ENCODE assay signal across 1 cellular context in the genomic region with DNA sequence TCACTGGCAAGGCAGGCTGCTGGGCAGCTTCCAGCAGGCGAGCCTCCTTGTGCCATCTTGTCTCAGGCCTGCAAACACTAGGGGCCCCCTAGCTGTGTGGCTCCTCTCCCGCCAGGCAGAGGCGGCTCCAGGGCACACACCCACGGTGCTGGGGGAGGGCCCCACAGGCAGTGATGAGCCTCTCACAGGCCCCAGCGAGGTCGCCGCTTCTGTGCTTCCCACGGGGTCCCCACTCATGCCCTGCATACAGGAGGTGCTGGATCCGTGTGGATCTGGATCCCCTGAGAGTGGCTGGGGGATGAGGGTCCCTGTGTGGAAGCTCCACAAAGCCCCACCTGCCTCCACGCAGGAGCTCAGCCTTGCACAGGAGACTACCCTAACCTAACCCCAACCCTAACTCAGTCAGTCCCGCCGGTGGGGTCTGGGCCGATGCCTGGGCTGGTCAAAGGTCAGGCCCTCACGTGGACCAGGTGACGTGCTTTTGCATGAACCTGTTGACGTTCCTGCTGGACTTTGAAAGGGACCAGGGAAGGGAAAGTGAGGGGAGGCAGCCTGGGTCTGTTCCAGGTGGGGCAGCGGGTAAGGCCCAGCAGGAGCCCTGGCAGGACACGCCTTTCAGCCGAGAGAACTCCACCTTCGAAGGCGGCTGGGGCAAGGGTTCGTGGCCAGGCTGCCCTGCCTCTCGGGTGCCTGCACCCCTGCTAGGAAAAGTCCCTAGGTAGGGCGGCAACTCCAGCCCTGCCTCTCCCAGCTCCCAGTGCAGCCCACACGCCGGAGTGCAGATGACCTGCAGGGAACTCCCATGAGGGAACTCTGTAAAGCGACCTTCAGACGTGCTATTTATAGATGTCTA.
TF ChIP-seq lines count a peak whose summit lies in the region.

No MANE protein-coding gene starts in this region.

TF ChIP-seq in HepG2, 621 proteins besides CTCF, POLR2A, EP300 and RAD21 (continued from another document and continues in another):
- TF ChIP-seq, protein P1, sequence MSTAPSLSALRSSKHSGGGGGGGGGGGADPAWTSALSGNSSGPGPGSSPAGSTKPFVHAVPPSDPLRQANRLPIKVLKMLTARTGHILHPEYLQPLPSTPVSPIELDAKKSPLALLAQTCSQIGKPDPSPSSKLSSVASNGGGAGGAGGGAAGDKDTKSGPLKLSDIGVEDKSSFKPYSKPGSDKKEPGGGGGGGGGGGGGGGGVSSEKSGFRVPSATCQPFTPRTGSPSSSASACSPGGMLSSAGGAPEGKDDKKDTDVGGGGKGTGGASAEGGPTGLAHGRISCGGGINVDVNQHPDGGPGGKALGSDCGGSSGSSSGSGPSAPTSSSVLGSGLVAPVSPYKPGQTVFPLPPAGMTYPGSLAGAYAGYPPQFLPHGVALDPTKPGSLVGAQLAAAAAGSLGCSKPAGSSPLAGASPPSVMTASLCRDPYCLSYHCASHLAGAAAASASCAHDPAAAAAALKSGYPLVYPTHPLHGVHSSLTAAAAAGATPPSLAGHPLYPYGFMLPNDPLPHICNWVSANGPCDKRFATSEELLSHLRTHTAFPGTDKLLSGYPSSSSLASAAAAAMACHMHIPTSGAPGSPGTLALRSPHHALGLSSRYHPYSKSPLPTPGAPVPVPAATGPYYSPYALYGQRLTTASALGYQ (CRISPR knock-in tag; IDR thresholded peaks at IDR 0.05): 0 out of 2 replicates have a peak, but pooled peaks have one; percentile 68
- TF ChIP-seq, protein P2, sequence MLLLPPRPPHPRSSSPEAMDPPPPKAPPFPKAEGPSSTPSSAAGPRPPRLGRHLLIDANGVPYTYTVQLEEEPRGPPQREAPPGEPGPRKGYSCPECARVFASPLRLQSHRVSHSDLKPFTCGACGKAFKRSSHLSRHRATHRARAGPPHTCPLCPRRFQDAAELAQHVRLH (CRISPR knock-in tag; IDR thresholded peaks at IDR 0.05; ENCODE audit: borderline replicate concordance, low read depth): peak; percentile 48; the same call in 1 of the 2 replicates
- peak; percentile 85 for TF ChIP-seq NFKB2 (CRISPR knock-in tag; IDR thresholded peaks at IDR 0.05; ENCODE audit: borderline replicate concordance)
- TF ChIP-seq, protein P3, sequence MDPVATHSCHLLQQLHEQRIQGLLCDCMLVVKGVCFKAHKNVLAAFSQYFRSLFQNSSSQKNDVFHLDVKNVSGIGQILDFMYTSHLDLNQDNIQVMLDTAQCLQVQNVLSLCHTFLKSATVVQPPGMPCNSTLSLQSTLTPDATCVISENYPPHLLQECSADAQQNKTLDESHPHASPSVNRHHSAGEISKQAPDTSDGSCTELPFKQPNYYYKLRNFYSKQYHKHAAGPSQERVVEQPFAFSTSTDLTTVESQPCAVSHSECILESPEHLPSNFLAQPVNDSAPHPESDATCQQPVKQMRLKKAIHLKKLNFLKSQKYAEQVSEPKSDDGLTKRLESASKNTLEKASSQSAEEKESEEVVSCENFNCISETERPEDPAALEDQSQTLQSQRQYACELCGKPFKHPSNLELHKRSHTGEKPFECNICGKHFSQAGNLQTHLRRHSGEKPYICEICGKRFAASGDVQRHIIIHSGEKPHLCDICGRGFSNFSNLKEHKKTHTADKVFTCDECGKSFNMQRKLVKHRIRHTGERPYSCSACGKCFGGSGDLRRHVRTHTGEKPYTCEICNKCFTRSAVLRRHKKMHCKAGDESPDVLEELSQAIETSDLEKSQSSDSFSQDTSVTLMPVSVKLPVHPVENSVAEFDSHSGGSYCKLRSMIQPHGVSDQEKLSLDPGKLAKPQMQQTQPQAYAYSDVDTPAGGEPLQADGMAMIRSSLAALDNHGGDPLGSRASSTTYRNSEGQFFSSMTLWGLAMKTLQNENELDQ (CRISPR knock-in tag; IDR thresholded peaks at IDR 0.05; ENCODE audit: borderline replicate concordance): no peak; the same call in 1 of the 2 replicates
- no peak for TF ChIP-seq DR1 (CRISPR knock-in tag; IDR thresholded peaks at IDR 0.05)
- TF ChIP-seq ZMYM4 (CRISPR knock-in tag; IDR thresholded peaks at IDR 0.05): peak; percentile 89
- peak; percentile 87; the same call in 1 of the 2 replicates for TF ChIP-seq AKAP8 (CRISPR knock-in tag; IDR thresholded peaks at IDR 0.05)
- TF ChIP-seq, protein P4, sequence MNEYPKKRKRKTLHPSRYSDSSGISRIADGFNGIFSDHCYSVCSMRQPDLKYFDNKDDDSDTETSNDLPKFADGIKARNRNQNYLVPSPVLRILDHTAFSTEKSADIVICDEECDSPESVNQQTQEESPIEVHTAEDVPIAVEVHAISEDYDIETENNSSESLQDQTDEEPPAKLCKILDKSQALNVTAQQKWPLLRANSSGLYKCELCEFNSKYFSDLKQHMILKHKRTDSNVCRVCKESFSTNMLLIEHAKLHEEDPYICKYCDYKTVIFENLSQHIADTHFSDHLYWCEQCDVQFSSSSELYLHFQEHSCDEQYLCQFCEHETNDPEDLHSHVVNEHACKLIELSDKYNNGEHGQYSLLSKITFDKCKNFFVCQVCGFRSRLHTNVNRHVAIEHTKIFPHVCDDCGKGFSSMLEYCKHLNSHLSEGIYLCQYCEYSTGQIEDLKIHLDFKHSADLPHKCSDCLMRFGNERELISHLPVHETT (CRISPR knock-in tag; conservative IDR thresholded peaks at IDR 0.05): peak; percentile 72; the same call in 1 of the 2 replicates
- TF ChIP-seq, protein P5, sequence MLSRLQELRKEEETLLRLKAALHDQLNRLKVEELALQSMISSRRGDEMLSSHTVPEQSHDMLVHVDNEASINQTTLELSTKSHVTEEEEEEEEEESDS (CRISPR knock-in tag; IDR thresholded peaks at IDR 0.05; ENCODE audit: borderline replicate concordance): peak; percentile 89; the same call in 1 of the 2 replicates
- TF ChIP-seq SNAPC2 (CRISPR knock-in tag; IDR thresholded peaks at IDR 0.05): peak; percentile 99
- TF ChIP-seq ZBTB7A (CRISPR knock-in tag; IDR thresholded peaks at IDR 0.05): peak; percentile 94
- no peak for TF ChIP-seq FOSL1 (CRISPR knock-in tag; IDR thresholded peaks at IDR 0.05; ENCODE audit: borderline replicate concordance)
- TF ChIP-seq ZNF737 (CRISPR knock-in tag; IDR thresholded peaks at IDR 0.05; ENCODE audit: borderline replicate concordance): 0 out of 2 replicates have a peak, but pooled peaks have one; percentile 18
- no peak for TF ChIP-seq ZNF564 (CRISPR knock-in tag; IDR thresholded peaks at IDR 0.05)
- TF ChIP-seq, protein P6, sequence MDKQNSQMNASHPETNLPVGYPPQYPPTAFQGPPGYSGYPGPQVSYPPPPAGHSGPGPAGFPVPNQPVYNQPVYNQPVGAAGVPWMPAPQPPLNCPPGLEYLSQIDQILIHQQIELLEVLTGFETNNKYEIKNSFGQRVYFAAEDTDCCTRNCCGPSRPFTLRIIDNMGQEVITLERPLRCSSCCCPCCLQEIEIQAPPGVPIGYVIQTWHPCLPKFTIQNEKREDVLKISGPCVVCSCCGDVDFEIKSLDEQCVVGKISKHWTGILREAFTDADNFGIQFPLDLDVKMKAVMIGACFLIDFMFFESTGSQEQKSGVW (CRISPR knock-in tag; IDR thresholded peaks at IDR 0.05; ENCODE audit: borderline replicate concordance): no peak
- TF ChIP-seq, protein P7, sequence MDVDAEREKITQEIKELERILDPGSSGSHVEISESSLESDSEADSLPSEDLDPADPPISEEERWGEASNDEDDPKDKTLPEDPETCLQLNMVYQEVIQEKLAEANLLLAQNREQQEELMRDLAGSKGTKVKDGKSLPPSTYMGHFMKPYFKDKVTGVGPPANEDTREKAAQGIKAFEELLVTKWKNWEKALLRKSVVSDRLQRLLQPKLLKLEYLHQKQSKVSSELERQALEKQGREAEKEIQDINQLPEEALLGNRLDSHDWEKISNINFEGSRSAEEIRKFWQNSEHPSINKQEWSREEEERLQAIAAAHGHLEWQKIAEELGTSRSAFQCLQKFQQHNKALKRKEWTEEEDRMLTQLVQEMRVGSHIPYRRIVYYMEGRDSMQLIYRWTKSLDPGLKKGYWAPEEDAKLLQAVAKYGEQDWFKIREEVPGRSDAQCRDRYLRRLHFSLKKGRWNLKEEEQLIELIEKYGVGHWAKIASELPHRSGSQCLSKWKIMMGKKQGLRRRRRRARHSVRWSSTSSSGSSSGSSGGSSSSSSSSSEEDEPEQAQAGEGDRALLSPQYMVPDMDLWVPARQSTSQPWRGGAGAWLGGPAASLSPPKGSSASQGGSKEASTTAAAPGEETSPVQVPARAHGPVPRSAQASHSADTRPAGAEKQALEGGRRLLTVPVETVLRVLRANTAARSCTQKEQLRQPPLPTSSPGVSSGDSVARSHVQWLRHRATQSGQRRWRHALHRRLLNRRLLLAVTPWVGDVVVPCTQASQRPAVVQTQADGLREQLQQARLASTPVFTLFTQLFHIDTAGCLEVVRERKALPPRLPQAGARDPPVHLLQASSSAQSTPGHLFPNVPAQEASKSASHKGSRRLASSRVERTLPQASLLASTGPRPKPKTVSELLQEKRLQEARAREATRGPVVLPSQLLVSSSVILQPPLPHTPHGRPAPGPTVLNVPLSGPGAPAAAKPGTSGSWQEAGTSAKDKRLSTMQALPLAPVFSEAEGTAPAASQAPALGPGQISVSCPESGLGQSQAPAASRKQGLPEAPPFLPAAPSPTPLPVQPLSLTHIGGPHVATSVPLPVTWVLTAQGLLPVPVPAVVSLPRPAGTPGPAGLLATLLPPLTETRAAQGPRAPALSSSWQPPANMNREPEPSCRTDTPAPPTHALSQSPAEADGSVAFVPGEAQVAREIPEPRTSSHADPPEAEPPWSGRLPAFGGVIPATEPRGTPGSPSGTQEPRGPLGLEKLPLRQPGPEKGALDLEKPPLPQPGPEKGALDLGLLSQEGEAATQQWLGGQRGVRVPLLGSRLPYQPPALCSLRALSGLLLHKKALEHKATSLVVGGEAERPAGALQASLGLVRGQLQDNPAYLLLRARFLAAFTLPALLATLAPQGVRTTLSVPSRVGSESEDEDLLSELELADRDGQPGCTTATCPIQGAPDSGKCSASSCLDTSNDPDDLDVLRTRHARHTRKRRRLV (CRISPR knock-in tag; IDR thresholded peaks at IDR 0.05): peak; percentile 87; the same call in 1 of the 2 replicates
- TF ChIP-seq, protein P8, sequence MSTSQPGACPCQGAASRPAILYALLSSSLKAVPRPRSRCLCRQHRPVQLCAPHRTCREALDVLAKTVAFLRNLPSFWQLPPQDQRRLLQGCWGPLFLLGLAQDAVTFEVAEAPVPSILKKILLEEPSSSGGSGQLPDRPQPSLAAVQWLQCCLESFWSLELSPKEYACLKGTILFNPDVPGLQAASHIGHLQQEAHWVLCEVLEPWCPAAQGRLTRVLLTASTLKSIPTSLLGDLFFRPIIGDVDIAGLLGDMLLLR (CRISPR knock-in tag; IDR thresholded peaks at IDR 0.05): no peak
- TF ChIP-seq SOX5 (CRISPR knock-in tag; IDR thresholded peaks at IDR 0.05; ENCODE audit: borderline replicate concordance): peak; percentile 85
- TF ChIP-seq, protein P9, sequence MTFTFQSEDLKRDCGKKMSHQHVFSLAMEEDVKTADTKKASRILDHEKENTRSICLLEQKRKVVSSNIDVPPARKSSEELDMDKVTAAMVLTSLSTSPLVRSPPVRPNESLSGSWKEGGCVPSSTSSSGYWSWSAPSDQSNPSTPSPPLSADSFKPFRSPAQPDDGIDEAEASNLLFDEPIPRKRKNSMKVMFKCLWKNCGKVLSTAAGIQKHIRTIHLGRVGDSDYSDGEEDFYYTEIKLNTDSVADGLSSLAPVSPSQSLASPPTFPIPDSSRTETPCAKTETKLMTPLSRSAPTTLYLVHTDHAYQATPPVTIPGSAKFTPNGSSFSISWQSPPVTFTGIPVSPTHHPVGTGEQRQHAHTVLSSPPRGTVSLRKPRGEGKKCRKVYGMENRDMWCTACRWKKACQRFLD (CRISPR knock-in tag; IDR thresholded peaks at IDR 0.05; ENCODE audit: borderline replicate concordance): 0 out of 2 replicates have a peak, but pooled peaks have one; percentile 25
- peak; percentile 91 for TF ChIP-seq MEIS1 (CRISPR knock-in tag; IDR thresholded peaks at IDR 0.05; ENCODE audit: borderline replicate concordance)
- peak; percentile 50 for TF ChIP-seq AGO2 (optimal IDR thresholded peaks at IDR 0.05; ENCODE audit: low read depth, low read length)
- peak; percentile 96 for TF ChIP-seq ZBTB42 (CRISPR knock-in tag; IDR thresholded peaks at IDR 0.05)
- peak; percentile 94; the same call in 1 of the 2 replicates for TF ChIP-seq ZNF713 (CRISPR knock-in tag; IDR thresholded peaks at IDR 0.05)
- peak; percentile 92; the same call in 1 of the 2 replicates for TF ChIP-seq THYN1 (CRISPR knock-in tag; IDR thresholded peaks at IDR 0.05; ENCODE audit: borderline replicate concordance, low read depth)
- no peak; the same call in 1 of the 2 replicates for TF ChIP-seq ZNF234 (CRISPR knock-in tag; conservative IDR thresholded peaks at IDR 0.05)
- peak; percentile 96 for TF ChIP-seq TOPORS (CRISPR knock-in tag; IDR thresholded peaks at IDR 0.05)
- peak; percentile 91 for TF ChIP-seq ZBTB21 (CRISPR knock-in tag; IDR thresholded peaks at IDR 0.05)
- peak; percentile 73 for TF ChIP-seq POLR2AphosphoS5 (IDR thresholded peaks at IDR 0.05; ENCODE audit: low read depth, low read length)
- 0 out of 2 replicates have a peak, but pooled peaks have one; percentile 44 for TF ChIP-seq DNMT3B (CRISPR knock-in tag; conservative IDR thresholded peaks at IDR 0.05)
- TF ChIP-seq, protein P10, sequence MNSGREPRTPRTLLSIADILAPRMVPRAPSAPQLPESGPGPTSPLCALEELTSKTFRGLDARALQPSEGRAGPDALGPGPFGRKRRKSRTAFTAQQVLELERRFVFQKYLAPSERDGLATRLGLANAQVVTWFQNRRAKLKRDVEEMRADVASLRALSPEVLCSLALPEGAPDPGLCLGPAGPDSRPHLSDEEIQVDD (CRISPR knock-in tag; IDR thresholded peaks at IDR 0.05; ENCODE audit: borderline replicate concordance): 0 out of 2 replicates have a peak, but pooled peaks have one; percentile 43
- TF ChIP-seq KMT2A (CRISPR knock-in tag; IDR thresholded peaks at IDR 0.05): peak; percentile 82; the same call in 1 of the 2 replicates
- no peak for TF ChIP-seq SNRNP70 (IDR thresholded peaks at IDR 0.05; ENCODE audit: low read depth, low read length)
- TF ChIP-seq CHD4 (IDR thresholded peaks at IDR 0.05; ENCODE audit: borderline replicate concordance, low read length): peak; percentile 87
- peak; percentile 67 for TF ChIP-seq HNRNPH1 (optimal IDR thresholded peaks at IDR 0.05; ENCODE audit: low read depth, low read length)
- TF ChIP-seq ARNTL (CRISPR knock-in tag; IDR thresholded peaks at IDR 0.05): peak; percentile 100
- TF ChIP-seq, protein P11, sequence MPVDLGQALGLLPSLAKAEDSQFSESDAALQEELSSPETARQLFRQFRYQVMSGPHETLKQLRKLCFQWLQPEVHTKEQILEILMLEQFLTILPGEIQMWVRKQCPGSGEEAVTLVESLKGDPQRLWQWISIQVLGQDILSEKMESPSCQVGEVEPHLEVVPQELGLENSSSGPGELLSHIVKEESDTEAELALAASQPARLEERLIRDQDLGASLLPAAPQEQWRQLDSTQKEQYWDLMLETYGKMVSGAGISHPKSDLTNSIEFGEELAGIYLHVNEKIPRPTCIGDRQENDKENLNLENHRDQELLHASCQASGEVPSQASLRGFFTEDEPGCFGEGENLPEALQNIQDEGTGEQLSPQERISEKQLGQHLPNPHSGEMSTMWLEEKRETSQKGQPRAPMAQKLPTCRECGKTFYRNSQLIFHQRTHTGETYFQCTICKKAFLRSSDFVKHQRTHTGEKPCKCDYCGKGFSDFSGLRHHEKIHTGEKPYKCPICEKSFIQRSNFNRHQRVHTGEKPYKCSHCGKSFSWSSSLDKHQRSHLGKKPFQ (CRISPR knock-in tag; IDR thresholded peaks at IDR 0.05; ENCODE audit: insufficient replicate concordance): peak; percentile 94
- 0 out of 2 replicates have a peak, but pooled peaks have one; percentile 58 for TF ChIP-seq ZSCAN22 (CRISPR knock-in tag; IDR thresholded peaks at IDR 0.05)
- peak; percentile 49; the same call in 1 of the 2 replicates for TF ChIP-seq MIXL1 (CRISPR knock-in tag; IDR thresholded peaks at IDR 0.05)
